In the genomic region with DNA sequence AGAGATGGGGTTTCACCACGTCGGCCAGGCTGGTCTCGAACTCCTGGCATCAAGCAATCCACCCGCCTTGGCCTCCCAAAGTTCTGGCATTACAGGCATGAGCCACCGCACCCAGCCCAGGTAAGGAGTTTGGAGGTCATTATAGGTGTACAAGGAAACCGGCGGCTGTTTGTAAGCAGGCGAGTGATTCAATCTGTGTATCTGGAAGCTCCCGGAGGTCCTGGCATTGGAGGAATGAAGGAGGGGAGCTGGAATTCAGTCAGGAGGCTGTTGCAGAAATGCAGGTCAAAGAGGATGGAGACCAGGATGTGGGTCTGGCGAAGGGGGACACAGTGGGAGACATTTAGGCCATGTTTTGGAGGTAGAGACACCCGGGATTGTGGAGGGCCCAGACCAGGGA, we compare ENCODE assay signal across 12 cellular contexts. TPM values are rescaled to one million over a fixed set of nuclear protein-coding genes. Genes with fewer than 3 reads are reported as not detected.
DNase-seq lines count a peak whose midpoint lies in the region; ATAC-seq and TF ChIP-seq lines count a peak whose summit lies in the region.
"Had no signal": no experiment of that assay in that cellular context is flagged by ENCODE, and none has a peak within 500 bp of the region (broad histone marks: within the 10 kb centered on the region; RNA-seq: fewer than 3 reads in every experiment).

No MANE protein-coding gene starts in this region.

- no peaks in the 10 kb centered on the region for H3K27me3 Mint-ChIP-seq in mesothelial cell of epicardium (ENCODE audit: low read depth)

- H2BK5ac ChIP-seq in IMR-90 (ENCODE audit: low read depth, low read length, poor library complexity, severe bottlenecking): peak overlapping the region; percentile 94

- no peak overlapping the region for H3K9ac ChIP-seq in IMR-90 (ENCODE audit: low read depth, low read length)
- H3K9ac ChIP-seq: parathyroid adenoma had no signal

- peak overlapping the region; percentile 84 for H2AK9ac ChIP-seq in IMR-90 (replicated peaks; ENCODE audit: low read depth, low read length, poor library complexity)

- H2BK20ac ChIP-seq in IMR-90 (ENCODE audit: low read depth, low read length): 0 out of 2 replicates have a peak overlapping the region, but pooled peaks have one; percentile 27

- peaks cover 41% of the 10 kb centered on the region for H3K4me1 ChIP-seq in IMR-90 (ENCODE audit: control insufficient read depth, insufficient read depth, low read length)
- H3K4me1 ChIP-seq in thoracic aorta (ENCODE audit: control insufficient read depth in 1 of 2, low read depth in 2 of 2): peaks cover 57 to 80% of the 10 kb centered on the region in 2 donors

- no peak for DNase-seq in IMR-90
- peak; percentile 21 for DNase-seq in choroid plexus epithelial cell (ENCODE audit: low read depth)
- no peak for DNase-seq in mesothelial cell of epicardium (ENCODE audit: low spot score in 2 of 2, unreplicated experiment in 2 of 2)
- no peak for DNase-seq in thoracic aorta (ENCODE audit: low spot score)
- no peak for DNase-seq in DMS114 treated with DMSO at 0.1 percent for 48 hours (lab: John Stamatoyannopoulos, UW; ENCODE audit: unreplicated experiment)
- DNase-seq in kidney glomerular epithelial cell (lab: John Stamatoyannopoulos, UW): no peak
- DNase-seq in sciatic nerve (ENCODE audit: low spot score): no peak
- DNase-seq in activated CD4-positive, alpha-beta T cell treated with anti-CD3 and anti-CD28 coated beads, Interleukin-2, amount 50 U/mL, for 4 hours: no peak
- DNase-seq: CD8-positive, alpha-beta T cell; RPMI8226 had no signal

- no peak for TF ChIP-seq POLR2A in IMR-90 (IDR thresholded peaks at IDR 0.05; ENCODE audit: low read depth, low read length)

- no peak overlapping the region for H3K18ac ChIP-seq in IMR-90 (ENCODE audit: low read depth, low read length)

- H3K4ac ChIP-seq in IMR-90 (ENCODE audit: low read depth, low read length): peak overlapping the region; percentile 98

- H3K23ac ChIP-seq in IMR-90 (ENCODE audit: low read depth, low read length): peak overlapping the region; percentile 44

- H2AK5ac ChIP-seq in IMR-90 (ENCODE audit: low read depth, low read length): peak overlapping the region; percentile 65

- peaks cover 37% of the 10 kb centered on the region for H3K9me1 ChIP-seq in IMR-90 (ENCODE audit: insufficient read depth, low read length)

- no TSS peak for BruUV-seq in IMR-90 (replicated peaks; lab: Mats Ljungman, UMichigan)

- no peak overlapping the region; the same call in 1 of the 2 replicates for H3K14ac ChIP-seq in IMR-90 (replicated peaks; ENCODE audit: low read depth, low read length)

- H3K56ac ChIP-seq in IMR-90 (ENCODE audit: extremely low read depth, insufficient read depth, low read length): no peak overlapping the region

- TF ChIP-seq CTCF in IMR-90 (conservative IDR thresholded peaks at IDR 0.05; ENCODE audit: low read depth, low read length): no peak
- TF ChIP-seq CTCF in choroid plexus epithelial cell (conservative IDR thresholded peaks at IDR 0.05; ENCODE audit: low read depth, low read length): no peak
- no peak for TF ChIP-seq CTCF in mesothelial cell of epicardium (IDR thresholded peaks at IDR 0.05; ENCODE audit: unreplicated experiment)
- no peak for TF ChIP-seq CTCF in thoracic aorta (IDR thresholded peaks at IDR 0.05)

- H3K36me3 ChIP-seq in IMR-90 (ENCODE audit: control insufficient read depth, insufficient read depth, low read length) (no peaks in the 10 kb centered on the region), thoracic aorta (no peaks in the 10 kb centered on the region)

- CTCF ChIA-PET in IMR-90 (lab: Yijun Ruan, JAX): no interaction called here

- POLR2A ChIA-PET in IMR-90 (lab: Charles Lee; ENCODE audit: unreplicated experiment): no interaction called here

- no peak overlapping the region for H2AFZ ChIP-seq in IMR-90 (replicated peaks; ENCODE audit: low read length, poor library complexity)
- H2AFZ ChIP-seq: parathyroid adenoma had no signal

- H3K36me3 Mint-ChIP-seq in mesothelial cell of epicardium: peaks cover 2% of the 10 kb centered on the region
- H3K36me3 Mint-ChIP-seq: CD8-positive, alpha-beta T cell had no signal

- dilution Hi-C loops in IMR-90 (cut with HindIII; ENCODE audit: low sequenced_read_pairs, unreplicated experiment): no loop called here

- H4K8ac ChIP-seq in IMR-90 (ENCODE audit: low read depth in 2 of 2, low read length in 2 of 2): peak overlapping the region in 1 of 2 experiments; percentile 42; a peak in 2 of 4 replicates

- H3K4me1 Mint-ChIP-seq in mesothelial cell of epicardium: peaks cover 23% of the 10 kb centered on the region

- intact Hi-C loops in IMR-90 (cut with micrococcal nuclease) (loop anchor here (2.0 kb wide), 1 partner anchor 14 kb away; no protein-coding TSS in a partner anchor), sciatic nerve (cut with DNase I) (no loop called here)

- ATAC-seq in IMR-90 (ENCODE audit: low read depth) (no peak), thoracic aorta (ENCODE audit: insufficient number of reproducible peaks, low FRiP score, low read depth) (no peak), sciatic nerve (no peak)
- ATAC-seq: CD8-positive, alpha-beta T cell had no signal

- H3K27ac Mint-ChIP-seq in mesothelial cell of epicardium: peak overlapping the region; percentile 60
- H3K27ac Mint-ChIP-seq: CD8-positive, alpha-beta T cell had no signal

- H3K27ac ChIP-seq in IMR-90 (ENCODE audit: insufficient read depth, low read length): peak overlapping the region; percentile 15; the same call in 1 of the 2 replicates
- peak overlapping the region; percentile 90 to 94 for H3K27ac ChIP-seq in thoracic aorta
- H3K27ac ChIP-seq: parathyroid adenoma had no signal

- H4K91ac ChIP-seq in IMR-90 (ENCODE audit: insufficient read depth, low read depth, low read length): no peak overlapping the region; the same call in 1 of the 2 replicates

- TF ChIP-seq RAD21 in IMR-90 (IDR thresholded peaks at IDR 0.05; ENCODE audit: low read length): no peak

- H3K4me2 ChIP-seq in IMR-90 (ENCODE audit: low read depth, low read length): peak overlapping the region; percentile 4; the same call in 1 of the 2 replicates

- H2BK120ac ChIP-seq in IMR-90 (ENCODE audit: low read depth, low read length): peak overlapping the region; percentile 41

- H3K27me3 ChIP-seq in IMR-90 (ENCODE audit: control insufficient read depth, insufficient read depth, low read length): no peaks in the 10 kb centered on the region
- no peaks in the 10 kb centered on the region for H3K27me3 ChIP-seq in thoracic aorta (replicated peaks; ENCODE audit: insufficient read depth)

- peaks cover 58% of the 10 kb centered on the region for H4K20me1 ChIP-seq in IMR-90 (ENCODE audit: insufficient read depth, low read length)

- no peak overlapping the region for H3K4me3 ChIP-seq in IMR-90 (ENCODE audit: insufficient read depth, low read depth, low read length)
- no peak overlapping the region for H3K4me3 ChIP-seq in choroid plexus epithelial cell (ENCODE audit: low read depth, low read length)
- no peak overlapping the region for H3K4me3 ChIP-seq in thoracic aorta

- peaks cover 29 to 81% of the 10 kb centered on the region in 2 experiments for H3K79me1 ChIP-seq in IMR-90 (ENCODE audit: low read depth in 1 of 2, low read length in 2 of 2)

- in situ Hi-C loops in IMR-90 (cut with MboI; ENCODE audit: low sequenced_read_pairs): no loop called here

- H3K4me3 Mint-ChIP-seq in mesothelial cell of epicardium: no peak overlapping the region
- H3K4me3 Mint-ChIP-seq: CD8-positive, alpha-beta T cell had no signal

- no peaks in the 10 kb centered on the region for H3K9me3 Mint-ChIP-seq in mesothelial cell of epicardium
- H3K9me3 Mint-ChIP-seq: CD8-positive, alpha-beta T cell had no signal

- 80% methylated on average over 8 of the region's 11 CpGs; no CpG with 5 or more reads in 1 of the 2 experiments for WGBS in IMR-90 (ENCODE audit: extremely low coverage in 2 of 2, insufficient read length in 1 of 2), 2 experiments

- H3K9me3 ChIP-seq in IMR-90 (ENCODE audit: control insufficient read depth, insufficient read depth, low read length) (no peaks in the 10 kb centered on the region), thoracic aorta (no peaks in the 10 kb centered on the region)

- no peak overlapping the region for H4K5ac ChIP-seq in IMR-90 (ENCODE audit: low read depth, low read length)

- H2BK15ac ChIP-seq in IMR-90 (ENCODE audit: low read depth, low read length): peak overlapping the region; percentile 16; the same call in 1 of the 3 replicates

TF ChIP-seq in IMR-90, 13 proteins besides CTCF, POLR2A, EP300 and RAD21 (continues in another document):
- TF ChIP-seq NFE2L2 (IDR thresholded peaks at IDR 0.05; ENCODE audit: low read depth, low read length) (no peak), BHLHE40 (IDR thresholded peaks at IDR 0.05; ENCODE audit: low read depth, low read length) (no peak), RFX5 (IDR thresholded peaks at IDR 0.05; ENCODE audit: low read depth, low read length) (no peak), MAFK (IDR thresholded peaks at IDR 0.05; ENCODE audit: low read depth, low read length) (no peak)
- TF ChIP-seq, protein P1, sequence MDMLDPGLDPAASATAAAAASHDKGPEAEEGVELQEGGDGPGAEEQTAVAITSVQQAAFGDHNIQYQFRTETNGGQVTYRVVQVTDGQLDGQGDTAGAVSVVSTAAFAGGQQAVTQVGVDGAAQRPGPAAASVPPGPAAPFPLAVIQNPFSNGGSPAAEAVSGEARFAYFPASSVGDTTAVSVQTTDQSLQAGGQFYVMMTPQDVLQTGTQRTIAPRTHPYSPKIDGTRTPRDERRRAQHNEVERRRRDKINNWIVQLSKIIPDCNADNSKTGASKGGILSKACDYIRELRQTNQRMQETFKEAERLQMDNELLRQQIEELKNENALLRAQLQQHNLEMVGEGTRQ (IDR thresholded peaks at IDR 0.05; ENCODE audit: low read depth, low read length): no peak

RNA-seq across cellular contexts. Expression of a gene that starts 18.8 kb away (rescaled TPM):
- total RNA-seq in IMR-90 (2012; rRNA removed) (14.3 and 16.1 TPM in 2 replicates), mesothelial cell of epicardium (68.4 to 71.3 TPM (median 70.3 TPM) in 3 replicates), thoracic aorta (100 to 1,000 TPM in 1 of 2 donors, 10 to 100 TPM in 1; 73.8 to 134 TPM), sciatic nerve (98.8 TPM)
- 25.6 and 25.8 TPM in 2 replicates for polyA plus RNA-seq in IMR-90 (2012; rRNA removed)
- 15.5 and 25.9 TPM in 2 replicates for polyA plus RNA-seq in IMR-90 (2012; cell fraction: cytosol; rRNA removed)
- 8.9 and 13.7 TPM in 2 replicates for polyA plus RNA-seq in IMR-90 (2012; cell fraction: nucleus; rRNA removed; ENCODE audit: low replicate concordance)

RNA-seq across cellular contexts. Expression of a gene that starts 31.4 kb away (rescaled TPM):
- total RNA-seq in IMR-90 (2012; rRNA removed): not detected in 2 replicates
- polyA plus RNA-seq in IMR-90 (2012; rRNA removed): not detected in 2 replicates
- not detected in 2 replicates for polyA plus RNA-seq in IMR-90 (2012; cell fraction: cytosol; rRNA removed)
- polyA plus RNA-seq in IMR-90 (2012; cell fraction: nucleus; rRNA removed; ENCODE audit: low replicate concordance): not detected in 2 replicates
- total RNA-seq in mesothelial cell of epicardium: 0.40 TPM in 1 of 3 replicates, not detected in the others
- not detected for total RNA-seq in thoracic aorta
- not detected for total RNA-seq in sciatic nerve
- total RNA-seq: CD8-positive, alpha-beta T cell had no signal
- polyA plus RNA-seq: keratinocyte had no signal
